ENCODE assay signal across 9 cellular contexts in the genomic region with DNA sequence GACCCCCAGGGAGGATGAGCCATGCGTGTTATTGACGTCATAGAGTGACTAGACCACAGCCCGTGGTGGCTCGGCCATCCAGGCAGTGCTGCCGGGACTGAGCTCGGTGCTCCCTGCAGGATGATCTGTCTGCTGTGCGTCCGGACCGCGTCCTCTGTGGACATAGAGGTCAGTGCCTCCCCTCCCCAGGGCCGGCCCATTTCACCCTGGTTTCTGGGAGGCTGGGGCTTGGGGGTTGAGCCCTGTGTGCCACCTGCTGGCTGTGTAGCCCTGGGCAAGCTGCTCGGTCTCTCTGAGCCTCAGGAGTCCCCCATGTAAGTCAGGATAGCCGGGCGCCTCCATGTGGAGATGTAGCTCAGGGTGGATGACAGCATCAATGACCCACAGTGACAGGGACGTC. TPM values are rescaled to one million over a fixed set of nuclear protein-coding genes. Genes with fewer than 3 reads are reported as not detected.
DNase-seq lines count a peak whose midpoint lies in the region; ATAC-seq and TF ChIP-seq lines count a peak whose summit lies in the region.
"Had no signal": no experiment of that assay in that cellular context is flagged by ENCODE, and none has a peak within 500 bp of the region (broad histone marks: within the 10 kb centered on the region; RNA-seq: fewer than 3 reads in every experiment).

No MANE protein-coding gene starts in this region.

- no peaks in the 10 kb centered on the region for H3K79me2 ChIP-seq in mesendoderm (ENCODE audit: control insufficient read depth, insufficient read depth, low read length)

- no peak for DNase-seq in ascending aorta (ENCODE audit: low spot score in 2 of 2)
- DNase-seq in mesendoderm, result peak; percentile 29
- no peak for DNase-seq in dedifferentiated amniotic fluid mesenchymal stem cell (ENCODE audit: extremely low spot score)
- DNase-seq in stimulated activated CD4-positive, alpha-beta T cell treated with anti-CD3 and anti-CD28 coated beads, Interleukin-4, amount 100 ng/mL, for 4 hours, result no peak
- DNase-seq: adrenal gland had no signal

- H3K27ac ChIP-seq in ascending aorta, result no peak overlapping the region
- no peak overlapping the region for H3K27ac ChIP-seq in mesendoderm (ENCODE audit: low read depth, low read length)
- H3K27ac ChIP-seq: adrenal gland, HL-60 had no signal

- no peak overlapping the region for H2BK5ac ChIP-seq in mesendoderm (ENCODE audit: low read length)

- no peak overlapping the region for H2BK15ac ChIP-seq in mesendoderm (replicated peaks; ENCODE audit: low read depth)

- no peak overlapping the region for H3K4ac ChIP-seq in mesendoderm (ENCODE audit: low read depth, low read length)

- H3K4me2 ChIP-seq in mesendoderm (ENCODE audit: low read length), result no peak overlapping the region

- no peak overlapping the region for H2AK5ac ChIP-seq in mesendoderm (ENCODE audit: low read length)

- H2BK120ac ChIP-seq in mesendoderm (ENCODE audit: low read depth, low read length), result no peak overlapping the region

- TF ChIP-seq CTCF in GM12873 (IDR thresholded peaks at IDR 0.05; ENCODE audit: insufficient read depth, low read depth, low read length, missing control alignments) (peak; percentile 15), ascending aorta (IDR thresholded peaks at IDR 0.05) (peak in 2 of 3 experiments; percentile 16 to 20)

- H3K23ac ChIP-seq in mesendoderm (ENCODE audit: low read length), result no peak overlapping the region

- H3K4me3 ChIP-seq in ascending aorta (no peak overlapping the region), mesendoderm (ENCODE audit: low read length) (no peak overlapping the region)
- H3K4me3 ChIP-seq: adrenal gland had no signal

- H3K9ac ChIP-seq in mesendoderm (ENCODE audit: low read length), result no peak overlapping the region

- intact Hi-C loops in ascending aorta (cut with DNase I), result no loop called here

- H3K27me3 ChIP-seq in ascending aorta (no peaks in the 10 kb centered on the region), mesendoderm (ENCODE audit: insufficient read depth, low read length, poor library complexity) (no peaks in the 10 kb centered on the region)
- H3K27me3 ChIP-seq: adrenal gland had no signal

- no CpG with 5 or more reads among the region's 15 CpGs for WGBS in mesendoderm (ENCODE audit: extremely low coverage, insufficient coverage, low lambda C conversion rate)

- H3K9me3 ChIP-seq in ascending aorta, result no peaks in the 10 kb centered on the region
- H3K9me3 ChIP-seq: adrenal gland had no signal

- H3K36me3 ChIP-seq in ascending aorta (peaks cover 50 to 80% of the 10 kb centered on the region in 2 donors), mesendoderm (ENCODE audit: control insufficient read depth, insufficient read depth, low read length) (peaks cover 4% of the 10 kb centered on the region)

- H4K5ac ChIP-seq in mesendoderm (ENCODE audit: low read length), result no peak overlapping the region

- no peak for ATAC-seq in HG03135 (IDR thresholded peaks at IDR 0.05; ENCODE audit: unreplicated experiment)
- ATAC-seq: stimulated activated effector memory CD8-positive, alpha-beta T cell treated with anti-CD3 and anti-CD28 coated beads, Interleukin-12 subunit alpha, Interleukin-12 subunit beta, amount 100 ng/mL, for 72 hours had no signal

- H4K8ac ChIP-seq in mesendoderm (ENCODE audit: low read depth, low read length), result no peak overlapping the region

- H3K79me1 ChIP-seq in mesendoderm (ENCODE audit: low read length), result no peaks in the 10 kb centered on the region

- H3K4me1 ChIP-seq in ascending aorta, result no peaks in the 10 kb centered on the region
- H3K4me1 ChIP-seq in mesendoderm (ENCODE audit: control insufficient read depth, low read depth, low read length), result no peaks in the 10 kb centered on the region
- H3K4me1 ChIP-seq: adrenal gland had no signal

- no peak overlapping the region for H3K56ac ChIP-seq in mesendoderm (ENCODE audit: low read length)

- H3K18ac ChIP-seq in mesendoderm (ENCODE audit: low read length), result no peak overlapping the region

RNA-seq across cellular contexts. Expression of a gene that starts 8.3 kb away (rescaled TPM):
- 258 TPM for total RNA-seq in ascending aorta
- 42.5 TPM for polyA plus RNA-seq in mesendoderm (2013, experiment 1 of 2)
- polyA plus RNA-seq in mesendoderm (2013, experiment 2 of 2), result 41.1 TPM

RNA-seq across cellular contexts. Expression of a gene that starts 8.4 kb away (rescaled TPM):
- total RNA-seq in ascending aorta, result 59.5 TPM
- polyA plus RNA-seq in mesendoderm (2013, experiment 1 of 2), result 36.8 TPM
- polyA plus RNA-seq in mesendoderm (2013, experiment 2 of 2), result 36.0 TPM

RNA-seq across cellular contexts. Expression of a gene that starts 29.4 kb away (rescaled TPM):
- total RNA-seq in ascending aorta, result 123 TPM
- 6.2 TPM for polyA plus RNA-seq in mesendoderm (2013, experiment 1 of 2)
- 7.1 TPM for polyA plus RNA-seq in mesendoderm (2013, experiment 2 of 2)

RNA-seq across cellular contexts. Expression of a gene that starts 36.5 kb away (rescaled TPM):
- total RNA-seq in ascending aorta, result not detected
- 2.7 TPM for polyA plus RNA-seq in mesendoderm (2013, experiment 1 of 2)
- 2.7 TPM for polyA plus RNA-seq in mesendoderm (2013, experiment 2 of 2)

RNA-seq across cellular contexts. Expression of a gene that starts 46.5 kb away (rescaled TPM):
- total RNA-seq in ascending aorta, result 31.1 TPM
- 32.7 TPM for polyA plus RNA-seq in mesendoderm (2013, experiment 1 of 2)
- polyA plus RNA-seq in mesendoderm (2013, experiment 2 of 2), result 32.2 TPM
